ENCODE assay signal across 21 cellular contexts in genomic region chr5:120447706-120448239, GRCh38. TPM values are rescaled to one million over a fixed set of nuclear protein-coding genes. Genes with fewer than 3 reads are reported as not detected.
DNase-seq lines count a peak whose midpoint lies in the region; FAIRE-seq and TF ChIP-seq lines count a peak whose summit lies in the region.
"Had no signal": no experiment of that assay in that cellular context is flagged by ENCODE, and none has a peak within 500 bp of the region (broad histone marks: within the 10 kb centered on the region; RNA-seq: fewer than 3 reads in every experiment).

No MANE protein-coding gene starts in this region.

- no peaks in the 10 kb centered on the region for H3K36me3 ChIP-seq in BE2C
- H3K36me3 ChIP-seq: upper lobe of left lung had no signal

- H3K27me3 ChIP-seq in BE2C = no peaks in the 10 kb centered on the region
- H3K27me3 ChIP-seq: upper lobe of left lung had no signal

- H3K4me3 ChIP-seq in choroid plexus epithelial cell (ENCODE audit: low read depth, low read length) (no peak overlapping the region), BE2C (ENCODE audit: low read depth, low read length) (no peak overlapping the region)
- H3K4me3 ChIP-seq: GM12878, upper lobe of left lung had no signal

- H3K4me1 ChIP-seq in BE2C = 0 out of 2 replicates have a peak, but pooled peaks cover 4% of the 10 kb centered on the region
- H3K4me1 ChIP-seq: upper lobe of left lung had no signal

- no peaks in the 10 kb centered on the region for H3K9me3 ChIP-seq in BE2C
- H3K9me3 ChIP-seq: upper lobe of left lung had no signal

- peak; percentile 8 for DNase-seq in SIG-M5 treated with dmso at 0.1 percent for 504 hours (lab: John Stamatoyannopoulos, UW; ENCODE audit: unreplicated experiment)
- DNase-seq in SIG-M5 (lab: John Stamatoyannopoulos, UW) = no peak
- peak; percentile 48 for DNase-seq in RKO (ENCODE audit: low spot score)
- peak; percentile 59 for DNase-seq in choroid plexus epithelial cell (ENCODE audit: low read depth)
- DNase-seq in urothelium cell line (ENCODE audit: low spot score) = peak; percentile 18
- no peak for DNase-seq in NK-92 treated with Interleukin-12 subunit alpha and Interleukin-12 subunit beta, amount 100 ng/mL, for 24 hours (lab: John Stamatoyannopoulos, UW)
- no peak for DNase-seq in BE2C
- DNase-seq in inferior parietal cortex (ENCODE audit: extremely low spot score) = no peak
- DNase-seq: activated CD4-positive, alpha-beta memory T cell treated with anti-CD3 and anti-CD28 coated beads for 36 hours; activated naive CD8-positive, alpha-beta T cell treated with anti-CD3 and anti-CD28 coated beads, Interleukin-2, amount 50 U/mL, for 24 hours; activated T-cell treated with anti-CD3 and anti-CD28 coated beads, Interleukin-2, amount 50 U/mL, for 72 hours; CD4-positive, CD25-positive, alpha-beta regulatory T cell; H9; naive B cell; NCI-H2029 treated with DMSO at 0.1 percent for 48 hours; NCI-H510A treated with DMSO at 0.1 percent for 48 hours; OCI-M1; SW 1271; upper lobe of left lung had no signal

- no peak for FAIRE-seq in urothelium cell line (lab: Jason Lieb, UNC)
- FAIRE-seq: A204.1, GM12878 had no signal

- TF ChIP-seq CTCF in choroid plexus epithelial cell (conservative IDR thresholded peaks at IDR 0.05; ENCODE audit: low read depth, low read length) (no peak), BE2C (IDR thresholded peaks at IDR 0.05; ENCODE audit: low read depth, low read length) (no peak)

RNA-seq across cellular contexts. Expression of gene PRR16, which starts 16.3 kb away (rescaled TPM):
- 1.6 TPM for polyA plus RNA-seq in BE2C (2012; ENCODE audit: insufficient read depth, insufficient read length, low read depth)
- polyA plus RNA-seq: CD4-positive, CD25-positive, alpha-beta regulatory T cell; GM12878 had no signal

Comparison
In these comparisons a context has a peak if more than half of its experiments do, and no peak if none do; other contexts are left out.
1. DNase-seq: peak in SIG-M5 treated with dmso at 0.1 percent for 504 hours (single experiment), RKO (single experiment), choroid plexus epithelial cell (single experiment) and urothelium cell line (single experiment); none in SIG-M5 (single experiment), NK-92 treated with Interleukin-12 subunit alpha and Interleukin-12 subunit beta, amount 100 ng/mL, for 24 hours (single experiment), BE2C (single experiment) and inferior parietal cortex (single experiment).